ENCODE assay signal across 10 cellular contexts in the genomic region with DNA sequence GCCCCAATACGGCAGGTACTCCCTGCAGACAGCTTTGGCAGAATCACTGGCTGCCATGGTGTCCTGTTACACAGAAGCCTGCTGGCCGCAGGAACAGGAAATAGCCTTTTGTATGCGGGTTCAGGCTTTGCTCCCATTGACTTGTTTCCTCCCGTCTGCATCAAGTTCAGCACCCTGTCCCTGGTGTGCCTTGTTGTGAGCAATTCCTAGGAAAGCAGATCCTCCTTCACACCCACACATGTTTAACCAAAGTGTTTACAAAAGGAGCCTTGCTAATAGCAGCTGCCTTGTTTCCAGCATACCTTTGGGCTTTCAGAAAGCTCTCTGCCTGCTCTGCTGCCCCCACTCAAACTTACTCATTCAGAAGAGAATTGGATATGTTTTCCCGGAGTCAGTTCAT.
DNase-seq lines count a peak whose midpoint lies in the region; ATAC-seq and TF ChIP-seq lines count a peak whose summit lies in the region.
"Had no signal": no experiment of that assay in that cellular context is flagged by ENCODE, and none has a peak within 500 bp of the region (broad histone marks: within the 10 kb centered on the region; RNA-seq: fewer than 3 reads in every experiment).

No MANE protein-coding gene starts in this region.

- ATAC-seq in SK-N-SH treated with all-trans-retinoic acid at 6 μM for 48 hours = peak; percentile 87

- WGBS in hepatocyte (ENCODE audit: low lambda C conversion rate, missing lambda C conversion rate) = 14% methylated on average over 5 of the region's 5 CpGs
- 11% methylated on average over 5 of the region's 5 CpGs for WGBS in smooth muscle cell (ENCODE audit: low lambda C conversion rate)

- H3K4me1 ChIP-seq in hepatocyte (ENCODE audit: insufficient read depth) (peaks cover 9% of the 10 kb centered on the region), smooth muscle cell (ENCODE audit: low read depth) (peaks cover 15% of the 10 kb centered on the region), colonic mucosa (no peaks in the 10 kb centered on the region)

- no peaks in the 10 kb centered on the region for H4K20me1 ChIP-seq in hepatocyte (ENCODE audit: insufficient read depth, poor library complexity, severe bottlenecking)
- no peaks in the 10 kb centered on the region for H4K20me1 ChIP-seq in smooth muscle cell (ENCODE audit: low read depth)

- no peaks in the 10 kb centered on the region for H3K9me3 ChIP-seq in hepatocyte (ENCODE audit: low read depth)
- H3K9me3 ChIP-seq in smooth muscle cell (replicated peaks; ENCODE audit: low read depth) = no peaks in the 10 kb centered on the region
- H3K9me3 ChIP-seq in colonic mucosa = no peaks in the 10 kb centered on the region

- H3F3A ChIP-seq in smooth muscle cell (ENCODE audit: low read depth) = peaks cover 26% of the 10 kb centered on the region

- H3K9ac ChIP-seq in smooth muscle cell (ENCODE audit: low read depth) = no peak overlapping the region
- no peak overlapping the region for H3K9ac ChIP-seq in colonic mucosa (ENCODE audit: low read depth in 2 of 2, low read length in 2 of 2)

- peak in 2 of 3 experiments; percentile 11 to 47 for DNase-seq in NCI-H1417 (lab: John Stamatoyannopoulos, UW)
- DNase-seq in NCI-H1417 treated with DMSO at 0.1 percent for 48 hours (lab: John Stamatoyannopoulos, UW) = no peak
- peak; percentile 43 for DNase-seq in hepatocyte (ENCODE audit: low spot score)
- no peak for DNase-seq in smooth muscle cell (lab: John Stamatoyannopoulos, UW; ENCODE audit: unreplicated experiment)
- DNase-seq in stimulated activated CD4-positive, alpha-beta T cell treated with anti-CD3 and anti-CD28 coated beads, Interleukin-12 subunit alpha, Interleukin-12 subunit beta, amount 100 ng/mL, for 4 hours = no peak
- DNase-seq in colonic mucosa = no peak
- DNase-seq in anterior cingulate cortex (lab: John Stamatoyannopoulos, UW) = no peak
- DNase-seq: 8988T, NCI-H1694 had no signal

- no peak for TF ChIP-seq CTCF in hepatocyte (IDR thresholded peaks at IDR 0.05; ENCODE audit: poor library complexity)
- TF ChIP-seq CTCF in smooth muscle cell (IDR thresholded peaks at IDR 0.05; ENCODE audit: borderline replicate concordance, insufficient read depth, poor library complexity, severe bottlenecking) = no peak
- TF ChIP-seq CTCF in colonic mucosa (IDR thresholded peaks at IDR 0.05) = no peak

- H3K79me2 ChIP-seq in hepatocyte (no peaks in the 10 kb centered on the region), smooth muscle cell (ENCODE audit: low read depth) (peaks cover 10% of the 10 kb centered on the region)

- H2AFZ ChIP-seq in hepatocyte (no peak overlapping the region), smooth muscle cell (ENCODE audit: low read depth) (no peak overlapping the region)

- H3K36me3 ChIP-seq in hepatocyte (replicated peaks; ENCODE audit: insufficient read depth, low read depth) (no peaks in the 10 kb centered on the region), smooth muscle cell (ENCODE audit: low read depth) (peaks cover 6% of the 10 kb centered on the region), colonic mucosa (no peaks in the 10 kb centered on the region)

- no peak overlapping the region for H3K4me3 ChIP-seq in hepatocyte
- H3K4me3 ChIP-seq in smooth muscle cell = no peak overlapping the region
- H3K4me3 ChIP-seq in colonic mucosa = no peak overlapping the region

- H3K9me2 ChIP-seq in hepatocyte (replicated peaks; ENCODE audit: insufficient read depth) = no peaks in the 10 kb centered on the region

- intact Hi-C loops in colonic mucosa (cut with DNase I) = no loop called here

- H3K27ac ChIP-seq in hepatocyte = peak overlapping the region; percentile 26
- peak overlapping the region; percentile 73 for H3K27ac ChIP-seq in smooth muscle cell (ENCODE audit: low read depth)
- no peak overlapping the region for H3K27ac ChIP-seq in colonic mucosa

- H3K4me2 ChIP-seq in hepatocyte (peak overlapping the region; percentile 6), smooth muscle cell (peak overlapping the region; percentile 78)

- no peaks in the 10 kb centered on the region for H3K27me3 ChIP-seq in hepatocyte
- H3K27me3 ChIP-seq in smooth muscle cell (ENCODE audit: low read depth) = no peaks in the 10 kb centered on the region
- H3K27me3 ChIP-seq in colonic mucosa = no peaks in the 10 kb centered on the region

TF ChIP-seq in SK-N-SH treated with all-trans-retinoic acid at 6 μM for 48 hours, 23 proteins besides CTCF, POLR2A, EP300 and RAD21:
- TF ChIP-seq BACH2 (CRISPR knock-in tag; IDR thresholded peaks at IDR 0.05; ENCODE audit: borderline replicate concordance) (no peak), GLIS3 (CRISPR knock-in tag; IDR thresholded peaks at IDR 0.05) (no peak), SNAI2 (CRISPR knock-in tag; IDR thresholded peaks at IDR 0.05) (no peak), PATZ1 (CRISPR knock-in tag; IDR thresholded peaks at IDR 0.05; ENCODE audit: borderline replicate concordance) (no peak)
TF ChIP-seq in SK-N-SH treated with all-trans-retinoic acid at 6 μM for 48 hours: peak in this region for 0.

Comparison
In these comparisons a context has a peak if more than half of its experiments do, and no peak if none do; other contexts are left out.
1. DNase-seq: peak in NCI-H1417 (2 of 3) and hepatocyte (single experiment); none in NCI-H1417 treated with DMSO at 0.1 percent for 48 hours (single experiment), smooth muscle cell (single experiment), stimulated activated CD4-positive, alpha-beta T cell treated with anti-CD3 and anti-CD28 coated beads, Interleukin-12 subunit alpha, Interleukin-12 subunit beta, amount 100 ng/mL, for 4 hours (single experiment), colonic mucosa (single experiment) and anterior cingulate cortex (0 of 58).